Comparison of ENCODE assay signal across 8 cellular contexts in the genomic region with DNA sequence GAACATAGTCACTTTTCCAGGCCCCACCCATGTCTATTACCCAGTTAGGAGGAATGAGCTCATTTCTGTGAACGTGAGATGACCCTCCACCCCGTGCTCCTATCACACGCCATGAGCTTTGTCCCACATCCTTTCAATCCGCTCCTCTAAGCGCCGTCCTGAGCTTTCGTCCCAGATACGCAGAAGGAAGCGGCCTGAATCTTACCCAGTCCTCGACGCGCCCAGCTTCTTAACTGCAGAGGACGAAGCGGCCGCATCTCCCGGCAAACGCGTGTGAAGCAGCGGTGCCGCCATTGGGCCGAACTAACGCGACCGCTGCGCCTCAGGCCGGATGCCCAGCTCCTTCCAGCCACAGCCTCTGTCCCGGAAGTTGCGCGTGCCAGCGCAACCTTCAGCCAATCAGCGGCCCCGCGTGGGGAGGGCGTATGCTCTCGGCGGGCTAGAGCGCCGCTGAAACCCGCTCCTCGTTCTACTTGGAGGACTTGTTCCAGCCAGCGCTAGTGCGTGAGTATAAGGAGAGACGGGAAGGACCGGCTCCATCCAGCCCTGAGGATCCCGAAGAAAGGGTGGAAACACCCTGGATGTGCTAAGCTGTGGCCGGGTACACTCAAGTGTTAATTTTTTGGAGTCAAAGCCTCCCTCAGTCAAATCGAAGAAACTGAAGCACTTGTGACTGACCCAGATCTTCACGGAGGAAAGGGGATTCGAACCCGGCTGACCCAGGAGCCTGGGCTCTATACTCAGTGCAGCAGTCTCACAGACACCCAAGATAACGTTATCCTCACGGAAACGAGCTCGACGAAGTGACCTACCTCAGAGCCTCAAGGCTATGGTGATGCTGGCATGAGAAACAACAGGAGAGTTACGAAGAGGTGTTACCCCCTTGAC. TPM values are rescaled to one million over a fixed set of nuclear protein-coding genes. Genes with fewer than 3 reads are reported as not detected.
A peak's percentile ranks its signal among the peaks of the same experiment; 100 is the strongest.
DNase-seq lines count a peak whose midpoint lies in the region; ATAC-seq and TF ChIP-seq lines count a peak whose summit lies in the region.
"Not testable (repeated sequence)": the region's sequence is repeated elsewhere in the genome, so short reads cannot be mapped to it uniquely, and the experiment has no call there.

A gene with protein sequence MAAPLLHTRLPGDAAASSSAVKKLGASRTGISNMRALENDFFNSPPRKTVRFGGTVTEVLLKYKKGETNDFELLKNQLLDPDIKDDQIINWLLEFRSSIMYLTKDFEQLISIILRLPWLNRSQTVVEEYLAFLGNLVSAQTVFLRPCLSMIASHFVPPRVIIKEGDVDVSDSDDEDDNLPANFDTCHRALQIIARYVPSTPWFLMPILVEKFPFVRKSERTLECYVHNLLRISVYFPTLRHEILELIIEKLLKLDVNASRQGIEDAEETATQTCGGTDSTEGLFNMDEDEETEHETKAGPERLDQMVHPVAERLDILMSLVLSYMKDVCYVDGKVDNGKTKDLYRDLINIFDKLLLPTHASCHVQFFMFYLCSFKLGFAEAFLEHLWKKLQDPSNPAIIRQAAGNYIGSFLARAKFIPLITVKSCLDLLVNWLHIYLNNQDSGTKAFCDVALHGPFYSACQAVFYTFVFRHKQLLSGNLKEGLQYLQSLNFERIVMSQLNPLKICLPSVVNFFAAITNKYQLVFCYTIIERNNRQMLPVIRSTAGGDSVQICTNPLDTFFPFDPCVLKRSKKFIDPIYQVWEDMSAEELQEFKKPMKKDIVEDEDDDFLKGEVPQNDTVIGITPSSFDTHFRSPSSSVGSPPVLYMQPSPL (minus strand): TSS at position 333 of the 888 bp plus-strand sequence. CDS start 39 bp downstream, at position 294.

- not testable (repeated sequence) for TF ChIP-seq CTCF in PC-9 (conservative IDR thresholded peaks at IDR 0.05)

- peak within 1 kb of the TSS; percentile 83 for H3K4me2 ChIP-seq in PC-9

- not testable (repeated sequence) for H3K9me3 ChIP-seq in PC-9 (ENCODE audit: insufficient read depth, low read depth); mucosa of stomach (ENCODE audit: control insufficient read depth, low read length)

- H3K4me1 ChIP-seq in PC-9 (replicated peaks; ENCODE audit: insufficient read depth); mucosa of stomach (ENCODE audit: control insufficient read depth, insufficient read depth, low read length): not testable (repeated sequence)

- POLR2A ChIA-PET in PC-9 (lab: Charles Lee; ENCODE audit: unreplicated experiment), result interaction anchor here (0.5 to 0.7 kb wide), 4 partner anchors 111 to 496 kb away, joined by 3 to 22 read pairs (median 4); no protein-coding TSS in a partner anchor

- H3K4me3 ChIP-seq in Jurkat, Clone E6-1 (ENCODE audit: low read length), result peak within 1 kb of the TSS; percentile 75
- peak within 1 kb of the TSS; percentile 59 for H3K4me3 ChIP-seq in PC-9
- H3K4me3 ChIP-seq in mucosa of stomach (ENCODE audit: low read length), result peak within 1 kb of the TSS; percentile 72

- peak within 1 kb of the TSS; percentile 58 for H3K27ac ChIP-seq in PC-9

- DNase-seq in DMS153 treated with DMSO at 0.1 percent for 48 hours (lab: John Stamatoyannopoulos, UW; ENCODE audit: unreplicated experiment) (peak; percentile 67), PC-9 (peak; percentile 79 to 93), erythroblast (lab: John Stamatoyannopoulos, UW) (peak; percentile 93 to 95)
- DNase-seq in Jurkat, Clone E6-1 (ENCODE audit: low read depth, low spot score), result peak; percentile 83
- peak; percentile 84 for DNase-seq in activated T-cell treated with anti-CD3 and anti-CD28 coated beads, Interleukin-2, amount 50 U/mL, for 1 hour
- peak; percentile 91 for DNase-seq in stimulated activated CD8-positive, alpha-beta memory T cell treated with anti-CD3 and anti-CD28 coated beads, Interleukin-4, amount 100 ng/mL, for 48 hours

- H3K9ac ChIP-seq in mucosa of stomach (ENCODE audit: low read length), result peak within 1 kb of the TSS; percentile 83

- peak; percentile 92 for ATAC-seq in GM21717 (IDR thresholded peaks at IDR 0.05; ENCODE audit: unreplicated experiment)

- peak; percentile 85 for TF ChIP-seq POLR2A in erythroblast (IDR thresholded peaks at IDR 0.05; ENCODE audit: low read length)

- H3F3A ChIP-seq in PC-9 (ENCODE audit: insufficient read depth, low read depth), result not testable (repeated sequence)

- BruUV-seq in PC-9 (replicated peaks; lab: Mats Ljungman, UMichigan), result TSS peak; percentile 86

- peak within 1 kb of the TSS; percentile 80 for H2AFZ ChIP-seq in PC-9

- H3K9me2 ChIP-seq in PC-9 (ENCODE audit: insufficient read depth), result not testable (repeated sequence)

- H3K27me3 ChIP-seq in PC-9 (ENCODE audit: insufficient read depth, low read depth); mucosa of stomach (ENCODE audit: control insufficient read depth, insufficient read depth, low read length): not testable (repeated sequence)

- peaks cover 21% of the 10 kb centered on the region for H3K79me2 ChIP-seq in PC-9 (ENCODE audit: low read depth)

- not testable (repeated sequence) for H4K20me1 ChIP-seq in PC-9 (ENCODE audit: insufficient read depth)

- CTCF ChIA-PET in PC-9 (lab: Charles Lee), result interaction anchor here (0.6 to 0.7 kb wide), 2 partner anchors 416 to 1174 kb away, joined by 4 to 5 read pairs; a partner anchor contains a TSS

- H3K36me3 ChIP-seq in PC-9 (ENCODE audit: low read depth); mucosa of stomach (ENCODE audit: control insufficient read depth, insufficient read depth, low read length): not testable (repeated sequence)

- intact Hi-C loops in PC-9 (cut with micrococcal nuclease; ENCODE audit: unreplicated experiment), result not testable (repeated sequence)

RNA-seq across cellular contexts. Expression of the gene that starts here (rescaled TPM):
- 32.4 TPM for polyA plus RNA-seq in Jurkat, Clone E6-1 (2012; ENCODE audit: insufficient read depth, insufficient read length)
- total RNA-seq in PC-9 (2021), result 25.9 and 29.0 TPM in 2 replicates

Comparison
In these comparisons a context has a peak if more than half of its experiments do, and no peak if none do; other contexts are left out.
1. Peak in every context shown above with its lines: DNase-seq, ATAC-seq, H3K4me3 ChIP-seq and H3K27ac ChIP-seq.